10 cellular contexts compared by ENCODE assay signal in genomic region chrX:40201486-40201885, GRCh38.
A peak's percentile ranks its signal among the peaks of the same experiment; 100 is the strongest.
DNase-seq lines count a peak whose midpoint lies in the region; ATAC-seq and TF ChIP-seq lines count a peak whose summit lies in the region.
"Had no signal": no experiment of that assay in that cellular context is flagged by ENCODE, and none has a peak within 500 bp of the region (broad histone marks: within the 10 kb centered on the region; RNA-seq: fewer than 3 reads in every experiment).

No MANE protein-coding gene starts in this region.

- POLR2A ChIA-PET in RWPE1 (lab: Yijun Ruan, JAX; ENCODE audit: low non-redundant PET): no interaction called here

- TF ChIP-seq CTCF in RWPE1 (conservative IDR thresholded peaks at IDR 0.05; ENCODE audit: low read depth): no peak

- no peak overlapping the region for H3K4me3 Mint-ChIP-seq in activated T-cell treated with anti-CD3 and anti-CD28 coated beads, Interleukin-2, amount 50 U/mL, for 4 hours
- H3K4me3 Mint-ChIP-seq in IgD-negative memory B cell: peak overlapping the region in 1 of 4 donors; percentile 41
- no peak overlapping the region for H3K4me3 Mint-ChIP-seq in natural killer cell treated with Interleukin-12 subunit alpha and Interleukin-12 subunit beta and Interleukin-15 and Interleukin-18, amount 100 ng/mL, for 72 hours

- peaks cover 13% of the 10 kb centered on the region for H3K4me1 Mint-ChIP-seq in activated T-cell treated with anti-CD3 and anti-CD28 coated beads, Interleukin-2, amount 50 U/mL, for 4 hours (ENCODE audit: low read depth)
- peaks cover 6 to 14% (median 8%) of the 10 kb centered on the region in 3 donors for H3K4me1 Mint-ChIP-seq in IgD-negative memory B cell
- peaks cover 7 to 16% of the 10 kb centered on the region in 2 donors for H3K4me1 Mint-ChIP-seq in natural killer cell treated with Interleukin-12 subunit alpha and Interleukin-12 subunit beta and Interleukin-15 and Interleukin-18, amount 100 ng/mL, for 72 hours (ENCODE audit: low read depth in 2 of 2)

- no peaks in the 10 kb centered on the region for H3K9me3 Mint-ChIP-seq in activated T-cell treated with anti-CD3 and anti-CD28 coated beads, Interleukin-2, amount 50 U/mL, for 4 hours
- H3K9me3 Mint-ChIP-seq in IgD-negative memory B cell: no peaks in the 10 kb centered on the region
- no peaks in the 10 kb centered on the region for H3K9me3 Mint-ChIP-seq in natural killer cell treated with Interleukin-12 subunit alpha and Interleukin-12 subunit beta and Interleukin-15 and Interleukin-18, amount 100 ng/mL, for 72 hours

- no peaks in the 10 kb centered on the region for H3K36me3 Mint-ChIP-seq in activated T-cell treated with anti-CD3 and anti-CD28 coated beads, Interleukin-2, amount 50 U/mL, for 4 hours (ENCODE audit: insufficient read depth)
- H3K36me3 Mint-ChIP-seq in IgD-negative memory B cell: no peaks in the 10 kb centered on the region
- H3K36me3 Mint-ChIP-seq in natural killer cell treated with Interleukin-12 subunit alpha and Interleukin-12 subunit beta and Interleukin-15 and Interleukin-18, amount 100 ng/mL, for 72 hours: no peaks in the 10 kb centered on the region

- CTCF ChIA-PET in RWPE1 (lab: Yijun Ruan, JAX): interaction anchor here (0.7 kb wide), 1 partner anchor 14 kb away, joined by 3 read pairs; no protein-coding TSS in a partner anchor

- no peak overlapping the region for H3K27ac ChIP-seq in RWPE1
- H3K27ac ChIP-seq: C4-2B, PC-9 had no signal

- no peaks in the 10 kb centered on the region for H3K27me3 Mint-ChIP-seq in activated T-cell treated with anti-CD3 and anti-CD28 coated beads, Interleukin-2, amount 50 U/mL, for 4 hours (ENCODE audit: low read depth)
- peaks cover 3% of the 10 kb centered on the region for H3K27me3 Mint-ChIP-seq in IgD-negative memory B cell
- H3K27me3 Mint-ChIP-seq in natural killer cell treated with Interleukin-12 subunit alpha and Interleukin-12 subunit beta and Interleukin-15 and Interleukin-18, amount 100 ng/mL, for 72 hours: no peaks in the 10 kb centered on the region

- peak; percentile 54 to 63 for ATAC-seq in activated T-cell treated with anti-CD3 and anti-CD28 coated beads, Interleukin-2, amount 50 U/mL, for 4 hours
- peak; percentile 61 for ATAC-seq in GM21528 (IDR thresholded peaks at IDR 0.05; ENCODE audit: low FRiP score, unreplicated experiment)
- ATAC-seq in natural killer cell treated with Interleukin-12 subunit alpha and Interleukin-12 subunit beta and Interleukin-15 and Interleukin-18, amount 100 ng/mL, for 72 hours: peak; percentile 77 to 88

- no peak for DNase-seq in activated T-cell treated with anti-CD3 and anti-CD28 coated beads, Interleukin-2, amount 50 U/mL, for 4 hours
- DNase-seq in activated T-cell treated with anti-CD3 and anti-CD28 coated beads for 4 hours (no peak), RWPE1 (ENCODE audit: low spot score) (no peak), nucleus accumbens (lab: John Stamatoyannopoulos, UW) (no peak), NCI-H526 (lab: John Stamatoyannopoulos, UW) (no peak)
- DNase-seq in natural killer cell treated with Interleukin-12 subunit alpha and Interleukin-12 subunit beta and Interleukin-15 and Interleukin-18, amount 100 ng/mL, for 72 hours (ENCODE audit: low spot score): no peak
- DNase-seq: PC-9 had no signal

- peak overlapping the region in 2 of 3 donors; percentile 16 to 31 for H3K27ac Mint-ChIP-seq in IgD-negative memory B cell
- H3K27ac Mint-ChIP-seq in natural killer cell treated with Interleukin-12 subunit alpha and Interleukin-12 subunit beta and Interleukin-15 and Interleukin-18, amount 100 ng/mL, for 72 hours: no peak overlapping the region

Comparison
In these comparisons a context has a peak if more than half of its experiments do, and no peak if none do; other contexts are left out.
1. H3K27ac Mint-ChIP-seq: peak in IgD-negative memory B cell (2 of 3); none in natural killer cell treated with Interleukin-12 subunit alpha and Interleukin-12 subunit beta and Interleukin-15 and Interleukin-18, amount 100 ng/mL, for 72 hours (0 of 2).
2. Peak in every context shown above with its lines, with median percentiles within 50 percentile points of each other: ATAC-seq.